ENCODE assay signal across 24 cellular contexts in genomic region chr2:102765061-102765460, GRCh38.
"Had no signal": no experiment of that assay in that cellular context is flagged by ENCODE, and none has a peak within 500 bp of the region (broad histone marks: within the 10 kb centered on the region; RNA-seq: fewer than 3 reads in every experiment).

No MANE protein-coding gene starts in this region.

- H3K4me1 ChIP-seq: breast epithelium had no signal

- H3K27ac ChIP-seq: breast epithelium, SK-N-MC, VCaP had no signal

- H3K27me3 ChIP-seq: breast epithelium had no signal

- H3K9me3 ChIP-seq: breast epithelium had no signal

- DNase-seq: activated CD4-positive, alpha-beta memory T cell treated with anti-CD3 and anti-CD28 coated beads, Interleukin-2, amount 10 ng/mL, durations not matched to agents 7 days and 5 days; activated CD4-positive, alpha-beta T cell treated with anti-CD3 and anti-CD28 coated beads for 36 hours; activated CD4-positive, alpha-beta T cell treated with anti-CD3 and anti-CD28 coated beads, Interleukin-2, amount 50 U/mL, for 1 hour; activated gamma-delta T cell; activated naive CD4-positive, alpha-beta T cell treated with anti-CD3 and anti-CD28 coated beads, Interleukin-2, amount 50 U/mL, for 16 hours; activated naive CD8-positive, alpha-beta T cell treated with anti-CD3 and anti-CD28 coated beads, Interleukin-2, amount 10 ng/mL, durations not matched to agents 7 days and 5 days; activated T-cell treated with anti-CD3 and anti-CD28 coated beads for 4 hours; activated T-cell treated with anti-CD3 and anti-CD28 coated beads, Interleukin-2, amount 50 U/mL, for 48 hours; aorta; KG1; NCI-H1048; NCI-H146; NCI-H187 treated with DMSO at 0.1 percent for 48 hours; NCI-H2081 treated with DMSO at 0.1 percent for 48 hours; NCI-H2171; NCI-H2227 treated with DMSO at 0.1 percent for 48 hours; NCI-H446 treated with DMSO at 0.1 percent for 48 hours; NCI-H524 treated with DMSO at 0.1 percent for 48 hours; NCI-H748 treated with DMSO at 0.1 percent for 48 hours; T-helper 1 cell had no signal

- H3K4me3 ChIP-seq: breast epithelium, SK-N-MC had no signal

- H3K36me3 ChIP-seq: breast epithelium had no signal

- ATAC-seq: activated CD4-positive, alpha-beta T cell treated with anti-CD3 and anti-CD28 coated beads for 36 hours; activated T-helper 17 cell treated with anti-CD3 and anti-CD28 coated beads, Interleukin-2, amount 50 U/mL, for 72 hours had no signal
